In genomic region chr7:47591655-47592572, GRCh38 we compare ENCODE assay signal across 15 cellular contexts. TPM values are rescaled to one million over a fixed set of nuclear protein-coding genes. Genes with fewer than 3 reads are reported as not detected.
DNase-seq lines count a peak whose midpoint lies in the region; ATAC-seq and TF ChIP-seq lines count a peak whose summit lies in the region.
"Had no signal": no experiment of that assay in that cellular context is flagged by ENCODE, and none has a peak within 500 bp of the region (broad histone marks: within the 10 kb centered on the region; RNA-seq: fewer than 3 reads in every experiment).

No MANE protein-coding gene starts in this region.

- H2AFZ ChIP-seq in SK-N-SH (ENCODE audit: low read depth): no peak overlapping the region

- H3F3A ChIP-seq in SK-N-SH (replicated peaks; ENCODE audit: insufficient read depth): no peaks in the 10 kb centered on the region

- H3K4me2 ChIP-seq in SK-N-SH: no peak overlapping the region

- CTCF ChIA-PET in SK-N-SH (lab: Yijun Ruan, JAX): interaction anchor here (0.5 to 2.0 kb wide), 5 partner anchors 10 to 326 kb away, joined by 3 to 6 read pairs (median 3); no protein-coding TSS in a partner anchor

- H3K4me1 ChIP-seq in SK-N-SH (ENCODE audit: control insufficient read depth in 1 of 2, insufficient read depth in 2 of 2, low read depth in 1 of 2, low read length in 1 of 2) (no peaks in the 10 kb centered on the region; a peak in 1 of 4 replicates), lower lobe of right lung (peaks cover 22% of the 10 kb centered on the region), upper lobe of right lung (peaks cover 26% of the 10 kb centered on the region)

- H4K20me1 ChIP-seq in SK-N-SH (ENCODE audit: insufficient read depth): no peaks in the 10 kb centered on the region

- H3K9me3 ChIP-seq in SK-N-SH (peaks cover 10% of the 10 kb centered on the region; the same call in 1 of the 2 replicates), lower lobe of right lung (peaks cover 7% of the 10 kb centered on the region), upper lobe of right lung (peaks cover 4% of the 10 kb centered on the region)

- H3K9ac ChIP-seq in SK-N-SH: no peak overlapping the region

- H3K79me2 ChIP-seq in SK-N-SH (ENCODE audit: insufficient read depth): no peaks in the 10 kb centered on the region

- intact Hi-C loops in lower lobe of right lung (cut with DNase I): no loop called here
- intact Hi-C loops in upper lobe of right lung (cut with DNase I): no loop called here

- ATAC-seq in SK-N-SH treated with all-trans-retinoic acid at 6 μM for 48 hours (peak; percentile 74), lower lobe of right lung (peak in 1 of 2 donors; percentile 34), upper lobe of right lung (peak; percentile 22), HG02571 (IDR thresholded peaks at IDR 0.05; ENCODE audit: unreplicated experiment) (no peak), GM18517 (IDR thresholded peaks at IDR 0.05; ENCODE audit: unreplicated experiment) (no peak)

- H3K27ac ChIP-seq in SK-N-SH (ENCODE audit: low read depth in 2 of 2, low read length in 1 of 2) (peak overlapping the region in 1 of 2 experiments; percentile 63; a peak in 1 of 4 replicates), lower lobe of right lung (peak overlapping the region; percentile 59), upper lobe of right lung (peak overlapping the region; percentile 67)
- H3K27ac ChIP-seq: 22Rv1, VCaP had no signal

- H3K27me3 ChIP-seq in SK-N-SH (ENCODE audit: insufficient read depth): no peaks in the 10 kb centered on the region
- H3K27me3 ChIP-seq in lower lobe of right lung (ENCODE audit: low read depth): no peaks in the 10 kb centered on the region
- no peaks in the 10 kb centered on the region for H3K27me3 ChIP-seq in upper lobe of right lung

- no peak for TF ChIP-seq RAD21 in SK-N-SH (IDR thresholded peaks at IDR 0.05; ENCODE audit: low read length)

- TF ChIP-seq CTCF in SK-N-SH (IDR thresholded peaks at IDR 0.05) (no peak), choroid plexus epithelial cell (conservative IDR thresholded peaks at IDR 0.05; ENCODE audit: low read depth, low read length) (no peak), lower lobe of right lung (IDR thresholded peaks at IDR 0.05) (no peak), upper lobe of right lung (IDR thresholded peaks at IDR 0.05) (no peak)

- POLR2A ChIA-PET in SK-N-SH (lab: Yijun Ruan, JAX): no interaction called here

- no peaks in the 10 kb centered on the region for H3K9me2 ChIP-seq in SK-N-SH

- 70% methylated on average over 17 of the region's 17 CpGs for WGBS in SK-N-SH (ENCODE audit: low lambda C conversion rate)

- H3K36me3 ChIP-seq in SK-N-SH (replicated peaks in 1 of 2; ENCODE audit: control insufficient read depth in 1 of 2, insufficient read depth in 2 of 2, low read length in 1 of 2) (no peaks in the 10 kb centered on the region), lower lobe of right lung (no peaks in the 10 kb centered on the region), upper lobe of right lung (no peaks in the 10 kb centered on the region)

- H3K4me3 ChIP-seq in SK-N-SH (ENCODE audit: low read depth in 2 of 2, low read length in 1 of 2): no peak overlapping the region
- H3K4me3 ChIP-seq in choroid plexus epithelial cell (ENCODE audit: low read depth, low read length): no peak overlapping the region
- no peak overlapping the region for H3K4me3 ChIP-seq in lower lobe of right lung
- no peak overlapping the region for H3K4me3 ChIP-seq in upper lobe of right lung

- DNase-seq in SK-N-SH (no peak), choroid plexus epithelial cell (ENCODE audit: low read depth) (peak; percentile 63), lower lobe of right lung (no peak), upper lobe of right lung (no peak), NCI-H1694 (lab: John Stamatoyannopoulos, UW) (no peak)
- DNase-seq: amygdala, DMS153, hippocampal formation, NCI-H345, RPMI8226 had no signal

- no peak for TF ChIP-seq EP300 in SK-N-SH (IDR thresholded peaks at IDR 0.05; ENCODE audit: borderline replicate concordance in 1 of 2, low read depth in 1 of 2, low read length in 1 of 2)

TF ChIP-seq in SK-N-SH treated with all-trans-retinoic acid at 6 μM for 48 hours, 23 proteins besides CTCF, POLR2A, EP300 and RAD21:
- TF ChIP-seq ISL1 (CRISPR knock-in tag; IDR thresholded peaks at IDR 0.05): 0 out of 2 replicates have a peak, but pooled peaks have one; percentile 24
- no peak for TF ChIP-seq ZFP30 (CRISPR knock-in tag; IDR thresholded peaks at IDR 0.05)
- no peak for TF ChIP-seq CSRNP3 (CRISPR knock-in tag; IDR thresholded peaks at IDR 0.05)

TF ChIP-seq in SK-N-SH, 30 proteins besides CTCF, POLR2A, EP300 and RAD21:
- no peak for TF ChIP-seq GABPA (IDR thresholded peaks at IDR 0.05; ENCODE audit: low read depth)
- TF ChIP-seq TCF12 (IDR thresholded peaks at IDR 0.05): no peak
- TF ChIP-seq RCOR1 (IDR thresholded peaks at IDR 0.05; ENCODE audit: low read length): no peak
- no peak for TF ChIP-seq RXRA (IDR thresholded peaks at IDR 0.05; ENCODE audit: borderline replicate concordance, low read depth)
- TF ChIP-seq SMC3 (IDR thresholded peaks at IDR 0.05; ENCODE audit: low read depth, low read length): no peak

RNA-seq across cellular contexts. Expression of gene TNS3, which starts 10.0 kb away (rescaled TPM):
- polyA plus RNA-seq in SK-N-SH (2012; rRNA removed): 68.8 and 72.3 TPM in 2 replicates
- polyA plus RNA-seq in SK-N-SH (2012; cell fraction: cytosol; rRNA removed): 48.8 and 60.8 TPM in 2 replicates
- 141 and 170 TPM in 2 replicates for polyA plus RNA-seq in SK-N-SH (2012; cell fraction: nucleus; rRNA removed)
- total RNA-seq in lower lobe of right lung (174 TPM), upper lobe of right lung (168 TPM)

Comparison
In these comparisons a context has a peak if more than half of its experiments do, and no peak if none do; other contexts are left out.
1. ATAC-seq: peak in SK-N-SH treated with all-trans-retinoic acid at 6 μM for 48 hours (single experiment) and upper lobe of right lung (single experiment); none in HG02571 (single experiment) and GM18517 (single experiment).